Comparison of ENCODE assay signal across 18 cellular contexts in the genomic region with DNA sequence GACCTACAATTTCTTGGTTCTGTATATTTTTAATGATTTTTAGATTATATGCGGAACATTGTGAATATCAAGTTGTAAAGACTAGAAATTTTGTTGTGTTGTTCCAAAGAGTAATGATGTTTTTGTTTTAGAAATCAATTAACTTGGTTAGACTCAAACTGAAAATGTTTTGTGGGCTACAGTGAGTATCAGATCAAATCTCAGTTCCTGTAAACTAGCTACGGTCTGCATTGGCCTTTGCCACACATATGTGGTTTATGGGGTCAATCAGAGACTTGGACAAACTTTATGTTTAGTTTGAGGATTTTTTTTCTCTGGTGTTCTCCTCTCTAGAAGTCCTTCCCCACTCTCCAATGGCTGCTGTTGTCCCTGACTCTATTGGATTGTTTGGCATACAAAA.
A peak's percentile ranks its signal among the peaks of the same experiment; 100 is the strongest.
DNase-seq lines count a peak whose midpoint lies in the region; ATAC-seq and TF ChIP-seq lines count a peak whose summit lies in the region.
"Had no signal": no experiment of that assay in that cellular context is flagged by ENCODE, and none has a peak within 500 bp of the region (broad histone marks: within the 10 kb centered on the region; RNA-seq: fewer than 3 reads in every experiment).

No MANE protein-coding gene starts in this region.

- H3K27ac Mint-ChIP-seq in CD4-positive, alpha-beta T cell, result no peak overlapping the region
- H3K27ac Mint-ChIP-seq: activated CD4-positive, alpha-beta memory T cell treated with anti-CD3 and anti-CD28 coated beads, Interleukin-2, amount 10 ng/mL, durations not matched to agents 7 days and 5 days had no signal

- no peak overlapping the region for H3K27ac ChIP-seq in CD4-positive, alpha-beta T cell (ENCODE audit: low read depth, low read length)
- H3K27ac ChIP-seq: cardiac muscle cell, lower lobe of right lung, neutrophil, vagina had no signal

- H3K27me3 ChIP-seq in CD4-positive, alpha-beta T cell (ENCODE audit: control insufficient read depth, insufficient read depth, low read length), result no peaks in the 10 kb centered on the region
- H3K27me3 ChIP-seq: cardiac muscle cell, neutrophil, vagina had no signal

- no peak for TF ChIP-seq CTCF in CD4-positive, alpha-beta T cell (IDR thresholded peaks at IDR 0.05)

- intact Hi-C loops in CD4-positive, alpha-beta T cell (cut with DNase I, micrococcal nuclease), result no loop called here

- no peaks in the 10 kb centered on the region for H3K36me3 Mint-ChIP-seq in CD4-positive, alpha-beta T cell (ENCODE audit: low read depth)

- CTCF ChIA-PET in CD4-positive, alpha-beta T cell (lab: Charles Lee), result no interaction called here

- H3K4me3 Mint-ChIP-seq in CD4-positive, alpha-beta T cell, result no peak overlapping the region
- H3K4me3 Mint-ChIP-seq: activated CD4-positive, alpha-beta memory T cell treated with anti-CD3 and anti-CD28 coated beads, Interleukin-2, amount 10 ng/mL, durations not matched to agents 7 days and 5 days had no signal

- DNase-seq in D341Med (ENCODE audit: low spot score), result no peak
- DNase-seq in stimulated activated CD4-positive, alpha-beta T cell treated with anti-CD3 and anti-CD28 coated beads, Interleukin-12 subunit alpha, Interleukin-12 subunit beta, amount 100 ng/mL, for 4 hours, result no peak
- no peak for DNase-seq in CD4-positive, alpha-beta T cell
- DNase-seq in activated CD8-positive, alpha-beta memory T cell treated with anti-CD3 and anti-CD28 coated beads, Interleukin-2, amount 50 U/mL, for 4 hours, result no peak
- DNase-seq: activated CD4-positive, alpha-beta memory T cell treated with anti-CD3 and anti-CD28 coated beads, Interleukin-2, amount 10 ng/mL, durations not matched to agents 7 days and 5 days; activated gamma-delta T cell treated with Interleukin-2 at 50 U/mL for 16 hours; GOT3; hippocampal formation; KG1; lower lobe of right lung; NCI-H2029 treated with DMSO at 0.1 percent for 48 hours had no signal

- POLR2A ChIA-PET in CD4-positive, alpha-beta T cell (lab: Charles Lee), result interaction anchor here (0.6 kb wide), 1 partner anchor 100 kb away, joined by 3 read pairs; no protein-coding TSS in a partner anchor

- H3K9me3 ChIP-seq in CD4-positive, alpha-beta T cell (ENCODE audit: control insufficient read depth, low read length), result no peaks in the 10 kb centered on the region
- H3K9me3 ChIP-seq: lower lobe of right lung, neutrophil, vagina had no signal

- peaks cover 2% of the 10 kb centered on the region for H3K9me3 Mint-ChIP-seq in CD4-positive, alpha-beta T cell
- H3K9me3 Mint-ChIP-seq: activated CD4-positive, alpha-beta memory T cell treated with anti-CD3 and anti-CD28 coated beads, Interleukin-2, amount 10 ng/mL, durations not matched to agents 7 days and 5 days had no signal

- H3K27me3 Mint-ChIP-seq in CD4-positive, alpha-beta T cell, result no peaks in the 10 kb centered on the region
- H3K27me3 Mint-ChIP-seq: activated CD4-positive, alpha-beta memory T cell treated with anti-CD3 and anti-CD28 coated beads, Interleukin-2, amount 10 ng/mL, durations not matched to agents 7 days and 5 days had no signal

- H3K4me1 Mint-ChIP-seq in CD4-positive, alpha-beta T cell (ENCODE audit: low read depth), result no peaks in the 10 kb centered on the region
- H3K4me1 Mint-ChIP-seq: activated CD4-positive, alpha-beta memory T cell treated with anti-CD3 and anti-CD28 coated beads, Interleukin-2, amount 10 ng/mL, durations not matched to agents 7 days and 5 days had no signal

- ATAC-seq in GM18858 (IDR thresholded peaks at IDR 0.05; ENCODE audit: unreplicated experiment), result peak; percentile 99
- ATAC-seq in GM21390 (IDR thresholded peaks at IDR 0.05; ENCODE audit: unreplicated experiment), result peak; percentile 97
- ATAC-seq in HG02938 (IDR thresholded peaks at IDR 0.05; ENCODE audit: unreplicated experiment), result peak; percentile 99
- peak; percentile 97 for ATAC-seq in HG03469 (IDR thresholded peaks at IDR 0.05; ENCODE audit: unreplicated experiment)
- ATAC-seq in CD4-positive, alpha-beta T cell (ENCODE audit: poor library complexity), result no peak
- ATAC-seq: lower lobe of right lung had no signal
